In genomic region chr6:158799051-158799792, GRCh38 we compare ENCODE assay signal across 8 cellular contexts. TPM values are rescaled to one million over a fixed set of nuclear protein-coding genes. Genes with fewer than 3 reads are reported as not detected.
DNase-seq lines count a peak whose midpoint lies in the region; ATAC-seq, FAIRE-seq and TF ChIP-seq lines count a peak whose summit lies in the region.

No MANE protein-coding gene starts in this region.

- H3K36me3 ChIP-seq in bronchial epithelial cell (ENCODE audit: control insufficient read depth, insufficient read depth, low read length) (peaks cover 10% of the 10 kb centered on the region), tibial nerve (peaks cover 0 to 5% (median 0%) of the 10 kb centered on the region in 3 donors)

- peaks cover 15% of the 10 kb centered on the region for H3K36me3 Mint-ChIP-seq in memory B cell
- peaks cover 36% of the 10 kb centered on the region for H3K36me3 Mint-ChIP-seq in T-helper 2 cell treated with Interferon-gamma antibody and Interleukin-4, amounts not matched to agents 5 μg/mL and 100 μg/mL, for 36 hours (ENCODE audit: low read depth)

- H3K9me3 Mint-ChIP-seq in memory B cell, result no peaks in the 10 kb centered on the region
- no peaks in the 10 kb centered on the region for H3K9me3 Mint-ChIP-seq in T-helper 2 cell treated with Interferon-gamma antibody and Interleukin-4, amounts not matched to agents 5 μg/mL and 100 μg/mL, for 36 hours

- peaks cover 55% of the 10 kb centered on the region for H3K4me1 Mint-ChIP-seq in memory B cell
- peaks cover 56% of the 10 kb centered on the region for H3K4me1 Mint-ChIP-seq in T-helper 2 cell treated with Interferon-gamma antibody and Interleukin-4, amounts not matched to agents 5 μg/mL and 100 μg/mL, for 36 hours (ENCODE audit: low read depth)

- peak overlapping the region; percentile 69 for H3K4me3 Mint-ChIP-seq in memory B cell
- no peak overlapping the region for H3K4me3 Mint-ChIP-seq in T-helper 2 cell treated with Interferon-gamma antibody and Interleukin-4, amounts not matched to agents 5 μg/mL and 100 μg/mL, for 36 hours

- no peak for FAIRE-seq in bronchial epithelial cell (lab: Jason Lieb, UNC)

- no peak for TF ChIP-seq POLR2A in tibial nerve (IDR thresholded peaks at IDR 0.05)

- DNase-seq in NCI-H2196 (lab: John Stamatoyannopoulos, UW; ENCODE audit: unreplicated experiment), result peak; percentile 31
- no peak for DNase-seq in NCI-H2196 treated with DMSO at 0.1 percent for 48 hours (lab: John Stamatoyannopoulos, UW; ENCODE audit: unreplicated experiment)
- DNase-seq in NCI-H526 (lab: John Stamatoyannopoulos, UW), result peak; percentile 88 to 90
- peak; percentile 62 for DNase-seq in bronchial epithelial cell (ENCODE audit: low read depth)
- DNase-seq in memory B cell (ENCODE audit: low spot score in 2 of 2), result no peak
- DNase-seq in tibial nerve (ENCODE audit: low spot score in 2 of 2), result no peak
- no peak for DNase-seq in T-helper 2 cell treated with Interferon-gamma antibody and Interleukin-4, amounts not matched to agents 5 μg/mL and 100 μg/mL, for 36 hours (ENCODE audit: low spot score)

- H3K4me3 ChIP-seq in bronchial epithelial cell (ENCODE audit: low read depth, low read length) (no peak overlapping the region), tibial nerve (no peak overlapping the region)

- no peak for TF ChIP-seq EP300 in tibial nerve (IDR thresholded peaks at IDR 0.05)

- no peaks in the 10 kb centered on the region for H3K9me3 ChIP-seq in tibial nerve

- H3K4me1 ChIP-seq in tibial nerve, result peaks cover 4 to 69% (median 46%) of the 10 kb centered on the region in 4 donors

- peak overlapping the region; percentile 91 for H3K27ac Mint-ChIP-seq in memory B cell
- no peak overlapping the region for H3K27ac Mint-ChIP-seq in T-helper 2 cell treated with Interferon-gamma antibody and Interleukin-4, amounts not matched to agents 5 μg/mL and 100 μg/mL, for 36 hours

- no peaks in the 10 kb centered on the region for H3K27me3 Mint-ChIP-seq in memory B cell
- no peaks in the 10 kb centered on the region for H3K27me3 Mint-ChIP-seq in T-helper 2 cell treated with Interferon-gamma antibody and Interleukin-4, amounts not matched to agents 5 μg/mL and 100 μg/mL, for 36 hours (ENCODE audit: low read depth)

- 26 to 36% methylated on average over 11 of the region's 11 CpGs for WGBS in tibial nerve, 2 donors

- ATAC-seq in memory B cell (ENCODE audit: low read depth), result no peak
- no peak for ATAC-seq in GM21529 (IDR thresholded peaks at IDR 0.05; ENCODE audit: unreplicated experiment)

- peak overlapping the region in 2 of 4 donors; percentile 1 to 17 for H3K27ac ChIP-seq in tibial nerve

- peak; percentile 21 for TF ChIP-seq CTCF in bronchial epithelial cell (IDR thresholded peaks at IDR 0.05; ENCODE audit: insufficient read depth, low read length, severe bottlenecking)
- TF ChIP-seq CTCF in tibial nerve (IDR thresholded peaks at IDR 0.05), result no peak

- H3K27me3 ChIP-seq in bronchial epithelial cell (ENCODE audit: control insufficient read depth, insufficient read depth, low read length) (no peaks in the 10 kb centered on the region), tibial nerve (no peaks in the 10 kb centered on the region)

RNA-seq across cellular contexts. Expression of gene EZR, which starts 19.9 kb away (rescaled TPM):
- 314 and 407 TPM in 2 replicates for total RNA-seq in bronchial epithelial cell
- 100 to 1,000 TPM in 3 of 4 donors, 10 to 100 TPM in 1; 83.7 to 168 (median 144) TPM for total RNA-seq in tibial nerve

Comparison
In these comparisons a context has a peak if more than half of its experiments do, and no peak if none do; other contexts are left out.
1. DNase-seq: peak in NCI-H2196 (single experiment), NCI-H526 (2 of 2) and bronchial epithelial cell (single experiment); none in NCI-H2196 treated with DMSO at 0.1 percent for 48 hours (single experiment), memory B cell (0 of 2), tibial nerve (0 of 2) and T-helper 2 cell treated with Interferon-gamma antibody and Interleukin-4, amounts not matched to agents 5 μg/mL and 100 μg/mL, for 36 hours (single experiment).